ENCODE assay signal across 9 cellular contexts in the genomic region with DNA sequence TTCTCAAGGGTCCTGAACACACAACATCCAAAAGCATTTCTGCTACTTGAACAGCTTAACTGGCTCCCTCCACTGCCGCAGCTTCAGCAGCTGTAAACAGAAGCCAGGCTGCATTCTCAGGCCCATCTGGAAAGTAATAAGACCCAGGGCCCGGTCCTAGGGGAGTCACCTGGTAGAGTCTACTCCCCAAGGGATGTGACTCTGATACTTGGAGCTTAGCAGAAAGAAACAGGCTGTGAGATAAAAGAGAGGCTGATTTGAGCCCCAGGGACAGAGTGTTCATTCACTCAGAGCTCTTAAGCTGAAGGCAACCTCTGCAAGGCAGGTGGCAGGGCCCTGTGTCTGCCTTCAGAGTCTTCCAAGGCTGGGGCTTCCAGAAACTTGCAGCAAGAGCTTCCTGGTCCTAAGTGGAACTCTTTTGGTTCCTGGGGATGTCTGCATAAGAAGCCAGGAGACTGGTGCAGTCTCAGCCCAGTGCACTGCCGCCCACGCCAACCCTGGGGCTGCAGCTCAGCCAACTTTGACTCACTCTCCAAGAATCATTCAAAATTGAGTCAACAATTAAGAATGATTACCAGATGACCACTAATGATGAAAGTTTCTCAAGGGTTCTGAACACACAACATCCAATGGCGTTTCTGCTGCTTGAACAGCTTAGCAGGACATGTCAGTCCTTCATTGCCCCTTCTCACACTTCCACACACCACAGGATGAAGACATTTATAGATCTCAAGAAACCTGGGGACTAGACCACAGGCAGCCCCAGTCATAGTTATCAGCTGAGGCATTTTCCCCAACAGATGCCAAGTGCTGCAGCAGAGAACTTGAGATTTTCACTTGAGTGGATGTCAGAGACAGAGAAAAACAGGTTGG.
DNase-seq lines count a peak whose midpoint lies in the region; ATAC-seq and FAIRE-seq lines count a peak whose summit lies in the region.
"Had no signal": no experiment of that assay in that cellular context is flagged by ENCODE, and none has a peak within 500 bp of the region (broad histone marks: within the 10 kb centered on the region; RNA-seq: fewer than 3 reads in every experiment).

No MANE protein-coding gene starts in this region.

- H3K4me3 Mint-ChIP-seq in stimulated activated naive CD8-positive, alpha-beta T cell treated with anti-CD3 and anti-CD28 coated beads, Interleukin-15, amount 100 ng/mL, for 72 hours = no peak overlapping the region
- H3K4me3 Mint-ChIP-seq: CD4-positive, CD25-positive, alpha-beta regulatory T cell had no signal

- no peak for FAIRE-seq in urothelium cell line (lab: Jason Lieb, UNC)

- peak; percentile 28 for ATAC-seq in stimulated activated naive CD8-positive, alpha-beta T cell treated with anti-CD3 and anti-CD28 coated beads, Interleukin-15, amount 100 ng/mL, for 72 hours
- ATAC-seq in stimulated activated naive CD8-positive, alpha-beta T cell treated with anti-CD3 and anti-CD28 coated beads, Interleukin-15, Interleukin-2, amounts not matched to agents 100 U/mL and 50 U/mL, for 24 hours = no peak

- H3K4me3 ChIP-seq in MG63 = no peak overlapping the region

- H3K4me1 Mint-ChIP-seq in stimulated activated naive CD8-positive, alpha-beta T cell treated with anti-CD3 and anti-CD28 coated beads, Interleukin-15, amount 100 ng/mL, for 72 hours = no peaks in the 10 kb centered on the region
- H3K4me1 Mint-ChIP-seq: CD4-positive, CD25-positive, alpha-beta regulatory T cell had no signal

- H3K27ac Mint-ChIP-seq in stimulated activated naive CD8-positive, alpha-beta T cell treated with anti-CD3 and anti-CD28 coated beads, Interleukin-15, amount 100 ng/mL, for 72 hours = no peak overlapping the region
- H3K27ac Mint-ChIP-seq: CD4-positive, CD25-positive, alpha-beta regulatory T cell had no signal

- H3K9me3 Mint-ChIP-seq in stimulated activated naive CD8-positive, alpha-beta T cell treated with anti-CD3 and anti-CD28 coated beads, Interleukin-15, amount 100 ng/mL, for 72 hours = no peaks in the 10 kb centered on the region

- DNase-seq in stimulated activated naive CD8-positive, alpha-beta T cell treated with anti-CD3 and anti-CD28 coated beads, Interleukin-15, amount 100 ng/mL, for 72 hours = no peak
- no peak for DNase-seq in stimulated activated naive CD8-positive, alpha-beta T cell treated with anti-CD3 and anti-CD28 coated beads, Interleukin-15, Interleukin-2, amounts not matched to agents 100 U/mL and 50 U/mL, for 24 hours
- DNase-seq in MG63 (peak; percentile 94), fibroblast of the conjunctiva (ENCODE audit: low read depth) (peak; percentile 75), urothelium cell line (ENCODE audit: low spot score) (peak; percentile 44), NCI-H1092 treated with DMSO at 0.1 percent for 48 hours (lab: John Stamatoyannopoulos, UW) (no peak)
- DNase-seq in stimulated activated CD4-positive, alpha-beta T cell treated with anti-CD3 and anti-CD28 coated beads, Interleukin-15, amount 100 ng/mL, for 24 hours = no peak
- DNase-seq in activated naive CD4-positive, alpha-beta T cell treated with Interleukin-2 at 50 U/mL for 16 hours = no peak
- DNase-seq: CD4-positive, CD25-positive, alpha-beta regulatory T cell had no signal

- H3K36me3 ChIP-seq in MG63 = peaks cover 4% of the 10 kb centered on the region; the same call in 1 of the 2 replicates

- H3K27me3 Mint-ChIP-seq in stimulated activated naive CD8-positive, alpha-beta T cell treated with anti-CD3 and anti-CD28 coated beads, Interleukin-15, amount 100 ng/mL, for 72 hours = peaks cover 7% of the 10 kb centered on the region
- H3K27me3 Mint-ChIP-seq: CD4-positive, CD25-positive, alpha-beta regulatory T cell had no signal

- H3K27me3 ChIP-seq in MG63 = no peaks in the 10 kb centered on the region

- no peaks in the 10 kb centered on the region; the same call in 1 of the 2 replicates for H3K9me3 ChIP-seq in MG63

Comparison
In these comparisons a context has a peak if more than half of its experiments do, and no peak if none do; other contexts are left out.
1. DNase-seq: peak in MG63 (single experiment), fibroblast of the conjunctiva (single experiment) and urothelium cell line (single experiment); none in stimulated activated naive CD8-positive, alpha-beta T cell treated with anti-CD3 and anti-CD28 coated beads, Interleukin-15, amount 100 ng/mL, for 72 hours (0 of 2), stimulated activated naive CD8-positive, alpha-beta T cell treated with anti-CD3 and anti-CD28 coated beads, Interleukin-15, Interleukin-2, amounts not matched to agents 100 U/mL and 50 U/mL, for 24 hours (single experiment), NCI-H1092 treated with DMSO at 0.1 percent for 48 hours (single experiment), stimulated activated CD4-positive, alpha-beta T cell treated with anti-CD3 and anti-CD28 coated beads, Interleukin-15, amount 100 ng/mL, for 24 hours (single experiment) and activated naive CD4-positive, alpha-beta T cell treated with Interleukin-2 at 50 U/mL for 16 hours (single experiment).